Comparison of ENCODE assay signal across 9 cellular contexts in genomic region chr1:201488817-201489581, GRCh38. TPM values are rescaled to one million over a fixed set of nuclear protein-coding genes. Genes with fewer than 3 reads are reported as not detected.
DNase-seq lines count a peak whose midpoint lies in the region; ATAC-seq, FAIRE-seq and TF ChIP-seq lines count a peak whose summit lies in the region.
"Had no signal": no experiment of that assay in that cellular context is flagged by ENCODE, and none has a peak within 500 bp of the region (broad histone marks: within the 10 kb centered on the region; RNA-seq: fewer than 3 reads in every experiment).

No MANE protein-coding gene starts in this region.

- no peaks in the 10 kb centered on the region; a peak in 1 of 5 replicates for H3K27me3 ChIP-seq in K562 (ENCODE audit: control insufficient read depth in 2 of 2, insufficient read depth in 2 of 2, low read length in 2 of 2)

- no peak overlapping the region for H2AFZ ChIP-seq in K562 (ENCODE audit: low read depth, low read length)

- TF ChIP-seq CTCF in K562 (IDR thresholded peaks at IDR 0.05 in 2 of 3, conservative IDR thresholded peaks at IDR 0.05 in 1 of 3; ENCODE audit: insufficient read depth in 2 of 3, low read depth in 1 of 3, low read length in 3 of 3): no peak

- no peak for TF ChIP-seq POLR2A in K562 (conservative IDR thresholded peaks at IDR 0.05)

- no peaks in the 10 kb centered on the region for H3K9me1 ChIP-seq in K562 (ENCODE audit: control insufficient read depth, insufficient read depth, low read length)

- no TSS peak for BruUV-seq in K562 (replicated peaks; lab: Mats Ljungman, UMichigan)

- H3K4me2 ChIP-seq in K562 (ENCODE audit: insufficient read depth, low read length): no peak overlapping the region

- H4K20me1 ChIP-seq in K562 (replicated peaks; ENCODE audit: control insufficient read depth, insufficient read depth, low read length): no peaks in the 10 kb centered on the region

- POLR2A ChIA-PET in K562 (lab: Yijun Ruan, JAX): interaction anchor here (1.2 to 1.8 kb wide), 3 partner anchors 12 to 15 kb away, joined by 3 to 6 read pairs (median 4); no protein-coding TSS in a partner anchor

- DNase-seq in HS-27A (ENCODE audit: low read depth) (peak; percentile 94), K562 (ENCODE audit: extremely low read depth in 1 of 4, low spot score in 3 of 4) (no peak), iris pigment epithelial cell (ENCODE audit: low read depth) (peak; percentile 93), substantia nigra (lab: John Stamatoyannopoulos, UW) (peak in 5 of 49 donors; percentile 24 to 62 (median 40)), NCI-H1694 treated with DMSO at 0.1 percent for 48 hours (lab: John Stamatoyannopoulos, UW) (no peak), SHP77 treated with DMSO at 0.1 percent for 48 hours (lab: John Stamatoyannopoulos, UW) (no peak)
- DNase-seq: NCI-H1417 treated with DMSO at 0.1 percent for 48 hours had no signal

- TF ChIP-seq EP300 in K562 (IDR thresholded peaks at IDR 0.05; ENCODE audit: low read length): no peak

- no peaks in the 10 kb centered on the region for H3K36me3 ChIP-seq in K562 (ENCODE audit: control insufficient read depth, insufficient read depth, low read length)

- no peaks in the 10 kb centered on the region for H3K9me3 ChIP-seq in K562 (replicated peaks; ENCODE audit: control insufficient read depth, insufficient read depth, low read depth, low read length)

- H3K27ac ChIP-seq in K562 (ENCODE audit: extremely low read depth, low read depth, low read length): no peak overlapping the region
- H3K27ac ChIP-seq in substantia nigra (ENCODE audit: low read depth, low read length, poor library complexity, severe bottlenecking): peak overlapping the region; percentile 76

- 47% methylated on average over 12 of the region's 12 CpGs for WGBS in K562 (ENCODE audit: insufficient coverage, low coverage, missing lambda C conversion rate)

- intact Hi-C loops in K562 (cut with micrococcal nuclease): no loop called here

- in situ Hi-C loops in K562 (cut with MboI): no loop called here

- peak overlapping the region in 1 of 2 experiments; percentile 66; a peak in 2 of 4 replicates for H3K9ac ChIP-seq in K562 (ENCODE audit: insufficient read depth in 1 of 2, low read depth in 2 of 2, low read length in 2 of 2)

- H3K4me3 ChIP-seq in K562: no peak overlapping the region

- FAIRE-seq in K562 (lab: Jason Lieb, UNC): no peak

- ATAC-seq in K562 (no peak), GM18870 (IDR thresholded peaks at IDR 0.05; ENCODE audit: unreplicated experiment) (no peak), GM19397 (IDR thresholded peaks at IDR 0.05; ENCODE audit: unreplicated experiment) (no peak)

- TF ChIP-seq RAD21 in K562 (CRISPR knock-in tag; conservative IDR thresholded peaks at IDR 0.05 in 1 of 2, IDR thresholded peaks at IDR 0.05 in 1 of 2): no peak

- H3K4me1 ChIP-seq in K562 (replicated peaks in 1 of 2; ENCODE audit: control insufficient read depth in 2 of 2, insufficient read depth in 2 of 2, low read length in 2 of 2): peaks cover 0 to 3% of the 10 kb centered on the region in 2 experiments; a peak in 4 of 5 replicates

- H3K79me2 ChIP-seq in K562 (ENCODE audit: control insufficient read depth, insufficient read depth, low read length): no peaks in the 10 kb centered on the region

- CTCF ChIA-PET in K562 (lab: Yijun Ruan, JAX; ENCODE audit: low intra/inter-chr PET ratio): no interaction called here

TF ChIP-seq in K562, 482 proteins besides CTCF, POLR2A, EP300 and RAD21 (continues in another document):
- TF ChIP-seq ETS2 (tag; IDR thresholded peaks at IDR 0.05; ENCODE audit: borderline replicate concordance, poor library complexity, severe bottlenecking): no peak
- 0 out of 2 replicates have a peak, but pooled peaks have one; percentile 27 for TF ChIP-seq BCOR (IDR thresholded peaks at IDR 0.05)
- no peak for TF ChIP-seq ZC3H11A (IDR thresholded peaks at IDR 0.05; ENCODE audit: low read depth, low read length)
- no peak for TF ChIP-seq SMARCC2 (IDR thresholded peaks at IDR 0.05; ENCODE audit: low read depth)
- TF ChIP-seq ESRRA (IDR thresholded peaks at IDR 0.05; ENCODE audit: borderline replicate concordance, low read depth): 0 out of 2 replicates have a peak, but pooled peaks have one; percentile 52
- no peak for TF ChIP-seq TOE1 (IDR thresholded peaks at IDR 0.05; ENCODE audit: borderline replicate concordance)
- TF ChIP-seq TOE1 (CRISPR knock-in tag; IDR thresholded peaks at IDR 0.05; ENCODE audit: borderline replicate concordance, low read depth): no peak
- TF ChIP-seq HOXB6 (CRISPR knock-in tag; IDR thresholded peaks at IDR 0.05; ENCODE audit: borderline replicate concordance): no peak
- no peak for TF ChIP-seq ARID3A (IDR thresholded peaks at IDR 0.05; ENCODE audit: borderline replicate concordance, low read depth, low read length)
- peak; percentile 58 for TF ChIP-seq ZNF316 (IDR thresholded peaks at IDR 0.05)

RNA-seq across cellular contexts. Expression of gene CSRP1, which starts 17.9 kb away (rescaled TPM):
- total RNA-seq in K562 (2011; cell fraction: chromatin; rRNA removed; ENCODE audit: low replicate concordance): 6.5 and 10.3 TPM in 2 replicates
- 7.0 and 7.5 TPM in 2 replicates for total RNA-seq in K562 (2011; cell fraction: nucleolus; rRNA removed)
- total RNA-seq in K562 (2011; cell fraction: nucleoplasm; rRNA removed): 7.3 and 8.9 TPM in 2 replicates
- total RNA-seq in K562 (2014; rRNA removed) (23.7 and 30.8 TPM in 2 replicates), K562 (2014; rRNA removed; fragmentation: Illumina TruSeq; extraction: Trizol) (19.6 and 22.6 TPM in 2 replicates), K562 (2015; rRNA removed; fragmentation: Illumina TruSeq; extraction: Trizol) (28.3 and 30.3 TPM in 2 replicates), K562 (2021) (25.7 and 28.2 TPM in 2 replicates)
- polyA plus RNA-seq in K562 (2011; rRNA removed) (21.3 and 23.7 TPM in 2 replicates), K562 (2014; fragmentation: Illumina TruSeq; extraction: Trizol) (34.6 and 39.4 TPM in 2 replicates), K562 (2014; fragmentation: Nextera tagmentation; extraction: Ambion mirVana) (10 to 100 TPM in 1 of 2 experiments, 1 to 10 TPM in 1; 6.8 to 11.0 TPM), K562 (2014; rRNA removed) (24.9 and 32.1 TPM in 2 replicates)
- 29.2 and 43.4 TPM in 2 replicates for polyA plus RNA-seq in K562 (2011; cell fraction: cytosol; rRNA removed)
- polyA plus RNA-seq in K562 (2011; cell fraction: nucleus; rRNA removed): 14.3 and 20.0 TPM in 2 replicates
- polyA plus RNA-seq in K562 (2012): 39.0 and 47.5 TPM in 2 replicates
- polyA minus RNA-seq in K562 (2011; rRNA and poly(A)+ RNA removed): 14.3 and 19.7 TPM in 2 replicates
- 12.0 and 16.7 TPM in 2 replicates for polyA minus RNA-seq in K562 (2011; cell fraction: cytosol; rRNA and poly(A)+ RNA removed)
- polyA minus RNA-seq in K562 (2011; cell fraction: nucleus; rRNA and poly(A)+ RNA removed): 7.7 and 8.8 TPM in 2 replicates

RNA-seq across cellular contexts. Expression of gene PHLDA3, which starts 20.0 kb away (rescaled TPM):
- not detected in 2 replicates for total RNA-seq in K562 (2011; cell fraction: chromatin; rRNA removed; ENCODE audit: low replicate concordance)
- not detected in 2 replicates for total RNA-seq in K562 (2011; cell fraction: nucleolus; rRNA removed)
- total RNA-seq in K562 (2011; cell fraction: nucleoplasm; rRNA removed): not detected in 2 replicates
- 0.27 TPM in 1 of 2 replicates, not detected in the other for total RNA-seq in K562 (2014; rRNA removed)
- total RNA-seq in K562 (2014; rRNA removed; fragmentation: Illumina TruSeq; extraction: Trizol): not detected in 2 replicates
- total RNA-seq in K562 (2015; rRNA removed; fragmentation: Illumina TruSeq; extraction: Trizol): not detected in 2 replicates
- 0.11 and 0.42 TPM in 2 replicates for total RNA-seq in K562 (2021)
- not detected in 2 replicates for polyA plus RNA-seq in K562 (2011; rRNA removed)
- polyA plus RNA-seq in K562 (2011; cell fraction: cytosol; rRNA removed): 0.13 TPM in 1 of 2 replicates, not detected in the other
- polyA plus RNA-seq in K562 (2011; cell fraction: nucleus; rRNA removed): 0.04 TPM in 1 of 2 replicates, not detected in the other
- not detected in 2 replicates for polyA plus RNA-seq in K562 (2012)
- polyA plus RNA-seq in K562 (2014; fragmentation: Illumina TruSeq; extraction: Trizol): not detected in 2 replicates
- polyA plus RNA-seq in K562 (2014; fragmentation: Nextera tagmentation; extraction: Ambion mirVana): not detected
- polyA plus RNA-seq in K562 (2014; rRNA removed): not detected in 2 replicates
- not detected in 2 replicates for polyA minus RNA-seq in K562 (2011; rRNA and poly(A)+ RNA removed)
- not detected in 2 replicates for polyA minus RNA-seq in K562 (2011; cell fraction: cytosol; rRNA and poly(A)+ RNA removed)
- polyA minus RNA-seq in K562 (2011; cell fraction: nucleus; rRNA and poly(A)+ RNA removed): not detected in 2 replicates

RNA-seq across cellular contexts. Expression of gene NAV1, which starts 49.9 kb away (rescaled TPM):
- 12.5 and 15.1 TPM in 2 replicates for total RNA-seq in K562 (2011; cell fraction: chromatin; rRNA removed; ENCODE audit: low replicate concordance)
- 5.0 and 6.2 TPM in 2 replicates for total RNA-seq in K562 (2011; cell fraction: nucleolus; rRNA removed)
- total RNA-seq in K562 (2011; cell fraction: nucleoplasm; rRNA removed): 10.3 and 12.7 TPM in 2 replicates
- total RNA-seq in K562 (2014; rRNA removed) (4.5 and 4.9 TPM in 2 replicates), K562 (2014; rRNA removed; fragmentation: Illumina TruSeq; extraction: Trizol) (3.2 and 3.7 TPM in 2 replicates), K562 (2015; rRNA removed; fragmentation: Illumina TruSeq; extraction: Trizol) (2.9 and 3.3 TPM in 2 replicates), K562 (2021) (15.4 and 16.8 TPM in 2 replicates)
- polyA plus RNA-seq in K562 (2011; rRNA removed) (0.91 TPM in 2 replicates), K562 (2014; fragmentation: Illumina TruSeq; extraction: Trizol) (10.7 and 13.2 TPM in 2 replicates), K562 (2014; fragmentation: Nextera tagmentation; extraction: Ambion mirVana) (1 to 10 TPM; 1.8 to 2.1 TPM), K562 (2014; rRNA removed) (4.2 and 5.6 TPM in 2 replicates)
- polyA plus RNA-seq in K562 (2011; cell fraction: cytosol; rRNA removed): 0.63 and 0.92 TPM in 2 replicates
- polyA plus RNA-seq in K562 (2011; cell fraction: nucleus; rRNA removed): 2.0 and 4.7 TPM in 2 replicates
- polyA plus RNA-seq in K562 (2012): 16.3 and 25.4 TPM in 2 replicates
- polyA minus RNA-seq in K562 (2011; rRNA and poly(A)+ RNA removed): 1.5 and 1.9 TPM in 2 replicates
- 3.9 and 4.1 TPM in 2 replicates for polyA minus RNA-seq in K562 (2011; cell fraction: cytosol; rRNA and poly(A)+ RNA removed)
- 2.9 and 3.0 TPM in 2 replicates for polyA minus RNA-seq in K562 (2011; cell fraction: nucleus; rRNA and poly(A)+ RNA removed)

Comparison
In these comparisons a context has a peak if more than half of its experiments do, and no peak if none do; other contexts are left out.
1. DNase-seq: peak in HS-27A (single experiment) and iris pigment epithelial cell (single experiment); none in K562 (0 of 4), NCI-H1694 treated with DMSO at 0.1 percent for 48 hours (single experiment) and SHP77 treated with DMSO at 0.1 percent for 48 hours (single experiment).